1 cellular context compared by ENCODE assay signal in genomic region chr3:145307272-145307671, GRCh38.
TF ChIP-seq lines count a peak whose summit lies in the region.

No MANE protein-coding gene starts in this region.

TF ChIP-seq in SK-N-SH, 30 proteins besides CTCF, POLR2A, EP300 and RAD21 (continued from another document):
- TF ChIP-seq REST (IDR thresholded peaks at IDR 0.05; ENCODE audit: low read depth, low read length) = no peak
- TF ChIP-seq PBX3 (IDR thresholded peaks at IDR 0.05) = no peak
